8 cellular contexts compared by ENCODE assay signal in the genomic region with DNA sequence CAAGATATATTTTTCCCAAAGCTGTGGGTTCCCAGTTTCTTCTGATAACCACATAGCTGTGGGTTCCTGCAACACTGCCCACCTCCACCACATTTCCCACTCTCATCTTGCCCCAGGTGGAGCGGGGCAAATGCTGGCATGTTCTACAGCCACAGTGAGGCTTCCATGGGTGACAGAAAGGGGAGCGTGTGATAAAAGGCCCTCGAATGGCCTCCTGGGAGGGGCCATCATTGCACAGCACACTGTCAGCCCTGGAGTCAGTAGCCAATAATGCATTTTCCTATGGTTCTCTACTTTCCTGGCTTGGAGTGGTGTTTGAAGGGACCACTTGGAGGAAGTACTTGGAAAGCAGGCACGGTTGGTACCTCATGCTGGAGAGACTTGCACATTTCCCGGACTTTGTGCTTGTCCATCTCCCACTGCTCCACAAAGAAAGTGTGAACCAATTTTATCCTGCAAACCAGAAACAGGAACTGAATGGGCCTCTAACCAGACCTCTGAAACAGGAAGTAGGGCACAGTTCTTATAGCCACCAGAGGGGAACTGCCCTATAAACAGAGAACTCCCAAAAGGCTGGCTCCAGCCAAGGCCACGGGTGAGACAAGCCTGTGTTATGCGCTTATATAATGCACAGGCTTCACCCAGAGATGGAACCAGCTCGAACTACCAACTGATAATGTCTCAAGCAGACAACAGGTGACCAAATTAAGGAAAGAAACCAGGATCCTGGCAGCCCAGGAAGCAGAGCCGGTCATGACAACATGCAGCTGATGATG. TPM values are rescaled to one million over a fixed set of nuclear protein-coding genes. Genes with fewer than 3 reads are reported as not detected.
DNase-seq lines count a peak whose midpoint lies in the region; ATAC-seq and TF ChIP-seq lines count a peak whose summit lies in the region.

No MANE protein-coding gene starts in this region.

- peak overlapping the region; percentile 94 to 98 (median 97) for H3K27ac Mint-ChIP-seq in CD14-positive monocyte
- H3K27ac Mint-ChIP-seq in activated CD8-positive, alpha-beta T cell treated with anti-CD3 and anti-CD28 coated beads for 36 hours: peak overlapping the region; percentile 78
- H3K27ac Mint-ChIP-seq in naive thymus-derived CD8-positive, alpha-beta T cell: peak overlapping the region in 4 of 10 donors; percentile 59 to 92 (median 78)

- H3K4me3 Mint-ChIP-seq in CD14-positive monocyte: peak overlapping the region; percentile 87 to 99
- peak overlapping the region; percentile 34 for H3K4me3 Mint-ChIP-seq in activated CD8-positive, alpha-beta T cell treated with anti-CD3 and anti-CD28 coated beads for 36 hours
- H3K4me3 Mint-ChIP-seq in naive thymus-derived CD8-positive, alpha-beta T cell: peak overlapping the region in 9 of 10 donors; percentile 46 to 86 (median 64)

- intact Hi-C loops in CD14-positive monocyte (cut with micrococcal nuclease): loop anchor here in 1 of 2 donors (10.0 kb wide), 2 partner anchors 451 to 499 kb away; partner anchors contain the start of gene BCLAF1
- intact Hi-C loops in activated CD8-positive, alpha-beta T cell treated with anti-CD3 and anti-CD28 coated beads for 36 hours (cut with micrococcal nuclease): loop anchor here (10.0 kb wide), 1 partner anchor 59 kb away; no protein-coding TSS in a partner anchor

- no peak for TF ChIP-seq CTCF in CD14-positive monocyte (IDR thresholded peaks at IDR 0.05)
- no peak for TF ChIP-seq CTCF in activated CD8-positive, alpha-beta T cell treated with anti-CD3 and anti-CD28 coated beads for 36 hours (IDR thresholded peaks at IDR 0.05)

- DNase-seq in CD14-positive monocyte (ENCODE audit: low spot score) (peak; percentile 70), NCI-H524 (lab: John Stamatoyannopoulos, UW) (no peak), cerebellum (ENCODE audit: low spot score) (no peak)
- no peak for DNase-seq in activated CD8-positive, alpha-beta T cell treated with anti-CD3 and anti-CD28 coated beads for 36 hours
- DNase-seq in naive thymus-derived CD8-positive, alpha-beta T cell: no peak
- DNase-seq in stimulated activated CD4-positive, alpha-beta T cell treated with anti-CD3 and anti-CD28 coated beads, Interleukin-2, amount 100 ng/mL, for 48 hours: no peak

- H3K36me3 Mint-ChIP-seq in CD14-positive monocyte: peaks cover 9 to 21% of the 10 kb centered on the region in 2 donors
- peaks cover 16% of the 10 kb centered on the region for H3K36me3 Mint-ChIP-seq in activated CD8-positive, alpha-beta T cell treated with anti-CD3 and anti-CD28 coated beads for 36 hours (ENCODE audit: low read depth)
- no peaks in the 10 kb centered on the region for H3K36me3 Mint-ChIP-seq in naive thymus-derived CD8-positive, alpha-beta T cell

- peaks cover 0 to 2% (median 0%) of the 10 kb centered on the region in 7 donors for H3K9me3 Mint-ChIP-seq in CD14-positive monocyte
- no peaks in the 10 kb centered on the region for H3K9me3 Mint-ChIP-seq in activated CD8-positive, alpha-beta T cell treated with anti-CD3 and anti-CD28 coated beads for 36 hours
- H3K9me3 Mint-ChIP-seq in naive thymus-derived CD8-positive, alpha-beta T cell: no peaks in the 10 kb centered on the region

- peaks cover 0 to 2% (median 2%) of the 10 kb centered on the region in 3 donors for H3K27me3 Mint-ChIP-seq in CD14-positive monocyte (ENCODE audit: low read depth in 3 of 3)
- H3K27me3 Mint-ChIP-seq in activated CD8-positive, alpha-beta T cell treated with anti-CD3 and anti-CD28 coated beads for 36 hours: no peaks in the 10 kb centered on the region
- no peaks in the 10 kb centered on the region for H3K27me3 Mint-ChIP-seq in naive thymus-derived CD8-positive, alpha-beta T cell

- peak; percentile 73 for ATAC-seq in GM19328 (IDR thresholded peaks at IDR 0.05; ENCODE audit: unreplicated experiment)
- ATAC-seq in HG03342 (IDR thresholded peaks at IDR 0.05; ENCODE audit: unreplicated experiment): peak; percentile 87
- ATAC-seq in activated CD8-positive, alpha-beta T cell treated with anti-CD3 and anti-CD28 coated beads for 36 hours: peak; percentile 49
- ATAC-seq in naive thymus-derived CD8-positive, alpha-beta T cell: peak; percentile 66 to 69

- POLR2A ChIA-PET in activated CD8-positive, alpha-beta T cell treated with anti-CD3 and anti-CD28 coated beads for 36 hours (lab: Charles Lee): interaction anchor here (0.6 to 2.0 kb wide), 3 partner anchors 8 to 41 kb away, joined by 3 to 10 read pairs (median 3); partner anchors contain the start of gene MAP3K5
- POLR2A ChIA-PET in naive thymus-derived CD8-positive, alpha-beta T cell (lab: Charles Lee): interaction anchor here (1.6 to 1.8 kb wide), 2 partner anchors 9 to 494 kb away, joined by 5 to 7 read pairs; partner anchors contain the start of genes BCLAF1 and MAP3K5

- peaks cover 81% of the 10 kb centered on the region for H3K4me1 Mint-ChIP-seq in CD14-positive monocyte
- H3K4me1 Mint-ChIP-seq in activated CD8-positive, alpha-beta T cell treated with anti-CD3 and anti-CD28 coated beads for 36 hours (ENCODE audit: low read depth): peaks cover 71% of the 10 kb centered on the region
- H3K4me1 Mint-ChIP-seq in naive thymus-derived CD8-positive, alpha-beta T cell: peaks cover 27 to 88% (median 56%) of the 10 kb centered on the region in 4 donors

- CTCF ChIA-PET in activated CD8-positive, alpha-beta T cell treated with anti-CD3 and anti-CD28 coated beads for 36 hours (lab: Charles Lee): interaction anchor here (0.8 to 2.5 kb wide), 3 partner anchors 9 to 139 kb away, joined by 3 to 13 read pairs (median 8); partner anchors contain the start of gene MAP3K5

RNA-seq across cellular contexts. Expression of gene MAP3K5, which starts 8.6 kb away (rescaled TPM):
- 10 to 100 TPM in 1 of 2 donors, 1 to 10 TPM in 1; 9.6 to 11.1 TPM for polyA plus RNA-seq in CD14-positive monocyte
- total RNA-seq in activated CD8-positive, alpha-beta T cell treated with anti-CD3 and anti-CD28 coated beads for 36 hours: 1 to 10 TPM; 4.4 to 4.6 TPM
- 1 to 10 TPM; 7.7 to 8.7 TPM for total RNA-seq in naive thymus-derived CD8-positive, alpha-beta T cell
- polyA plus RNA-seq in naive thymus-derived CD8-positive, alpha-beta T cell: 1 to 10 TPM; 3.0 to 4.5 (median 3.1) TPM
- total RNA-seq in cerebellum: 12.5 TPM

RNA-seq across cellular contexts. Expression of gene PEX7, which starts 38.7 kb away (rescaled TPM):
- polyA plus RNA-seq in CD14-positive monocyte: 1 to 10 TPM; 3.9 to 6.1 TPM
- 1 to 10 TPM; 4.5 to 6.0 TPM for total RNA-seq in activated CD8-positive, alpha-beta T cell treated with anti-CD3 and anti-CD28 coated beads for 36 hours
- 1 to 10 TPM; 5.8 to 6.9 TPM for total RNA-seq in naive thymus-derived CD8-positive, alpha-beta T cell
- polyA plus RNA-seq in naive thymus-derived CD8-positive, alpha-beta T cell: 1 to 10 TPM; 3.0 to 4.6 (median 4.2) TPM
- total RNA-seq in cerebellum: 7.0 TPM

Comparison
In these comparisons a context has a peak if more than half of its experiments do, and no peak if none do; other contexts are left out.
1. H3K4me3 Mint-ChIP-seq: peak in every context shown above with its lines; median percentile 93 in CD14-positive monocyte; 64 in naive thymus-derived CD8-positive, alpha-beta T cell; 34 in activated CD8-positive, alpha-beta T cell treated with anti-CD3 and anti-CD28 coated beads for 36 hours.